ENCODE assay signal across 1 cellular context in the genomic region with DNA sequence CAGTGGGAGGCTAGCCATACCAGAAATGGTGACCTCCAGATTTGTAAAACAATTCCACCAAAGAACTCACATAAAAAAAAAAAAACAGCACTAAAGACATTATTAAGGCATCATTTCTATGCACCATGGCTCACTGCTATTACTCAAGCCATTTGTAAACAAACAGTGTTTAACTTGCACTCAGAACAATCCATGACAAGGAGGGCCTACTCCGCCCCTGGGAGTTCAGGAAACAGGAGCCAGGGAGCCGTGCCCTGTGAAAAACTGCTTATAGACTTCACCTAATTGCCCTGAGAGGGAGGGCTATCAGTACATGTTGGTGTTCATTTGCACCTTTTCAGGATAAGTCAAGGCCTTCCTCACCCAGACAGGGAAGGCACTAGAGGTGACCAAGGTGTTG.
A peak's percentile ranks its signal among the peaks of the same experiment; 100 is the strongest.
TF ChIP-seq lines count a peak whose summit lies in the region.

No MANE protein-coding gene starts in this region.

TF ChIP-seq in HepG2, 621 proteins besides CTCF, POLR2A, EP300 and RAD21 (continued from another document):
- TF ChIP-seq, protein P1, sequence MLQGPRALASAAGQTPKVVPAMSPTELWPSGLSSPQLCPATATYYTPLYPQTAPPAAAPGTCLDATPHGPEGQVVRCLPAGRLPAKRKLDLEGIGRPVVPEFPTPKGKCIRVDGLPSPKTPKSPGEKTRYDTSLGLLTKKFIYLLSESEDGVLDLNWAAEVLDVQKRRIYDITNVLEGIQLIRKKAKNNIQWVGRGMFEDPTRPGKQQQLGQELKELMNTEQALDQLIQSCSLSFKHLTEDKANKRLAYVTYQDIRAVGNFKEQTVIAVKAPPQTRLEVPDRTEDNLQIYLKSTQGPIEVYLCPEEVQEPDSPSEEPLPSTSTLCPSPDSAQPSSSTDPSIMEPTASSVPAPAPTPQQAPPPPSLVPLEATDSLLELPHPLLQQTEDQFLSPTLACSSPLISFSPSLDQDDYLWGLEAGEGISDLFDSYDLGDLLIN (CRISPR knock-in tag; IDR thresholded peaks at IDR 0.05; ENCODE audit: borderline replicate concordance), result no peak
- no peak for TF ChIP-seq ZNF7 (CRISPR knock-in tag; IDR thresholded peaks at IDR 0.05)
- no peak for TF ChIP-seq SP140L (CRISPR knock-in tag; IDR thresholded peaks at IDR 0.05; ENCODE audit: borderline replicate concordance)
- TF ChIP-seq, protein P2, sequence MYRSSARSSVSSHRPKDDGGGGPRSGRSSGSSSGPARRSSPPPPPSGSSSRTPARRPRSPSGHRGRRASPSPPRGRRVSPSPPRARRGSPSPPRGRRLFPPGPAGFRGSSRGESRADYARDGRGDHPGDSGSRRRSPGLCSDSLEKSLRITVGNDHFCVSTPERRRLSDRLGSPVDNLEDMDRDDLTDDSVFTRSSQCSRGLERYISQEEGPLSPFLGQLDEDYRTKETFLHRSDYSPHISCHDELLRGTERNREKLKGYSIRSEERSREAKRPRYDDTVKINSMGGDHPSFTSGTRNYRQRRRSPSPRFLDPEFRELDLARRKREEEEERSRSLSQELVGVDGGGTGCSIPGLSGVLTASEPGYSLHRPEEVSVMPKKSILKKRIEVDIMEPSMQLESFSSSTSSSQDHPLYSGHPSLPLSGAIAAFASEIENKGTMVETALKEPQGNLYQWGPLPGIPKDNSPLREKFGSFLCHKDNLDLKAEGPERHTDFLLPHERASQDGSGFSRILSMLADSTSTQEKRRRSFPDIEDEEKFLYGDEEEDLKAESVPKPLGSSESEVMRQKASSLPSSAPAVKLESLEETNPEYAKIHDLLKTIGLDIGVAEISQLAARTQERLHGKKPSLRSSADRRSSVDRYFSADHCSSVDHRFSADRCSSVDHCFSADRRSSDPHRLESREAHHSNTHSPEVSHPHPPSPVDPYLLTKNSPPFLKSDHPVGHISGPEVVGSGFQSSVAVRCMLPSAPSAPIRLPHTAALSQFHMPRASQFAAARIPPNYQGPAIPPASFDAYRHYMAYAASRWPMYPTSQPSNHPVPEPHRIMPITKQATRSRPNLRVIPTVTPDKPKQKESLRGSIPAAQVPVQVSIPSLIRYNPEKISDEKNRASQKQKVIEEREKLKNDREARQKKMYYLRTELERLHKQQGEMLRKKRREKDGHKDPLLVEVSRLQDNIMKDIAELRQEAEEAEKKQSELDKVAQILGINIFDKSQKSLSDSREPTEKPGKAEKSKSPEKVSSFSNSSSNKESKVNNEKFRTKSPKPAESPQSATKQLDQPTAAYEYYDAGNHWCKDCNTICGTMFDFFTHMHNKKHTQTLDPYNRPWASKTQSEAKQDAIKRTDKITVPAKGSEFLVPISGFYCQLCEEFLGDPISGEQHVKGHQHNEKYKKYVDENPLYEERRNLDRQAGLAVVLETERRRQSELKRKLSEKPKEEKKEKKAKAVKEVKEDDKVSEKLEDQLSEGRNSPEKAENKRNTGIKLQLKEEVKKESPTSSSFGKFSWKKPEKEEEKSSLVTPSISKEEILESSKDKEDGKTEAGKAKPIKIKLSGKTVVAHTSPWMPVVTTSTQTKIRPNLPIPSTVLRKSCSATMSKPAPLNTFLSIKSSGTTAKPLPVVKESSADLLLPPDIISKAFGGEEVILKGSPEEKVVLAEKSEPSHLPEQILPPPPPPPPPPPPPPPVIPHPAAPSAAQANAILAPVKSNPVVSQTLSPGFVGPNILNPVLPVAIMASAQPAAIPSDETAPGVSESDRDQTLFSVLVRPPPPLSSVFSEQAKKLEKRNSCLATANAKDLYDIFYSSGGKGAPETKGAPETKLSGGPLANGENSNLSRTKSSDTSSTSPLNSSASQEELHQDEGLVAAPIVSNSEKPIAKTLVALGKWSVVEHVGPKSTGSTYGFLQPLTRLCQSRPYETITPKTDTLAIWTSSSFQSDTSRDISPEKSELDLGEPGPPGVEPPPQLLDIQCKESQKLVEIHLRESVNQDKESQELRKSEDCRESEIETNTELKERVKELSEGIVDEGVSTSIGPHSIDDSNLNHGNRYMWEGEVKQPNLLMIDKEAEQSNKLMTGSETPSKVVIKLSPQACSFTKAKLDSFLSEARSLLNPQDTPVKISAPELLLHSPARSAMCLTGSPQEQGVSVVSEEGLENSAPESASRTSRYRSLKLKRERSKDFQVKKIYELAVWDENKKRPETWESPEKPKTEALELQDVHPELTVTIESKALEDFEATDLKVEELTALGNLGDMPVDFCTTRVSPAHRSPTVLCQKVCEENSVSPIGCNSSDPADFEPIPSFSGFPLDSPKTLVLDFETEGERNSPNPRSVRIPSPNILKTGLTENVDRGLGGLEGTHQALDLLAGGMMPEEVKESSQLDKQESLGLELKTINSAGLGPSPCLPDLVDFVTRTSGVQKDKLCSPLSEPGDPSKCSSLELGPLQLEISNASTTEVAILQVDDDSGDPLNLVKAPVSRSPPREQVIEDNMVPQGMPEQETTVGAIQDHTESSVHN (CRISPR knock-in tag; IDR thresholded peaks at IDR 0.05), result no peak
- peak; percentile 73; the same call in 1 of the 2 replicates for TF ChIP-seq SP5 (CRISPR knock-in tag; IDR thresholded peaks at IDR 0.05; ENCODE audit: borderline replicate concordance, low read depth)
- no peak for TF ChIP-seq CENPX (CRISPR knock-in tag; IDR thresholded peaks at IDR 0.05)
- TF ChIP-seq KMT2B (CRISPR knock-in tag; IDR thresholded peaks at IDR 0.05), result no peak
- TF ChIP-seq NRL (CRISPR knock-in tag; IDR thresholded peaks at IDR 0.05; ENCODE audit: borderline replicate concordance), result no peak
- TF ChIP-seq MEIS2 (CRISPR knock-in tag; IDR thresholded peaks at IDR 0.05), result no peak
- TF ChIP-seq FOXA3 (CRISPR knock-in tag; IDR thresholded peaks at IDR 0.05), result peak; percentile 25; the same call in 1 of the 2 replicates
